ENCODE assay signal across 29 cellular contexts in genomic region chr20:11338506-11339306, GRCh38.
DNase-seq lines count a peak whose midpoint lies in the region; ATAC-seq, FAIRE-seq and TF ChIP-seq lines count a peak whose summit lies in the region.
"Had no signal": no experiment of that assay in that cellular context is flagged by ENCODE, and none has a peak within 500 bp of the region (broad histone marks: within the 10 kb centered on the region; RNA-seq: fewer than 3 reads in every experiment).

No MANE protein-coding gene starts in this region.

- POLR2A ChIA-PET in HEK293 (lab: Yijun Ruan, JAX), result no interaction called here
- POLR2A ChIA-PET in K562 (lab: Yijun Ruan, JAX), result no interaction called here

- TF ChIP-seq EP300 in K562 (IDR thresholded peaks at IDR 0.05; ENCODE audit: low read length), result no peak

- WGBS in K562 (ENCODE audit: insufficient coverage, low coverage, missing lambda C conversion rate), result 0% methylated on average over 2 of the region's 2 CpGs
- WGBS in trophoblast cell (ENCODE audit: extremely low coverage, insufficient coverage, insufficient read length), result no CpG with 5 or more reads among the region's 2 CpGs

- H2BK12ac ChIP-seq in trophoblast cell (ENCODE audit: low read length), result no peak overlapping the region

- intact Hi-C loops in K562 (cut with micrococcal nuclease), result no loop called here

- no peak overlapping the region for H3K23ac ChIP-seq in trophoblast cell (ENCODE audit: low read length)

- CTCF ChIA-PET in HEK293 (lab: Yijun Ruan, JAX), result no interaction called here
- CTCF ChIA-PET in K562 (lab: Yijun Ruan, JAX; ENCODE audit: low intra/inter-chr PET ratio), result no interaction called here

- ATAC-seq in K562, result no peak
- no peak for ATAC-seq in GM21390 (IDR thresholded peaks at IDR 0.05; ENCODE audit: unreplicated experiment)
- ATAC-seq in GM18520 (IDR thresholded peaks at IDR 0.05; ENCODE audit: unreplicated experiment), result no peak
- ATAC-seq: activated CD8-positive, alpha-beta memory T cell treated with anti-CD3 and anti-CD28 coated beads, Interleukin-2, amount 10 ng/mL, durations not matched to agents 7 days and 5 days; left cardiac atrium; psoas muscle; stimulated activated naive CD8-positive, alpha-beta T cell treated with anti-CD3 and anti-CD28 coated beads, Interleukin-15, Interleukin-2, amounts not matched to agents 100 U/mL and 50 U/mL, for 24 hours had no signal

- H3K79me1 ChIP-seq in trophoblast cell (ENCODE audit: low read length), result no peaks in the 10 kb centered on the region

- no peaks in the 10 kb centered on the region for H4K20me1 ChIP-seq in K562 (replicated peaks; ENCODE audit: control insufficient read depth, insufficient read depth, low read length)

- H3K27ac ChIP-seq in HEK293 (ENCODE audit: extremely low read depth, low read depth, low read length), result no peak overlapping the region
- no peak overlapping the region for H3K27ac ChIP-seq in K562 (ENCODE audit: extremely low read depth, low read depth, low read length)
- no peak overlapping the region for H3K27ac ChIP-seq in trophoblast cell (ENCODE audit: low read depth, low read length)
- H3K27ac ChIP-seq: adrenal gland, cardiac muscle cell, PC-9, psoas muscle, thoracic aorta, uterus had no signal

- H3K36me3 ChIP-seq in HEK293 (ENCODE audit: control insufficient read depth in 2 of 2, insufficient read depth in 1 of 2, low read length in 2 of 2) (no peaks in the 10 kb centered on the region), K562 (ENCODE audit: control insufficient read depth, insufficient read depth, low read length) (no peaks in the 10 kb centered on the region), trophoblast cell (ENCODE audit: control insufficient read depth in 1 of 2, insufficient read depth in 2 of 2, low read length in 2 of 2) (no peaks in the 10 kb centered on the region)
- H3K36me3 ChIP-seq: adrenal gland, cardiac muscle cell, thoracic aorta, uterus had no signal

- H3K4ac ChIP-seq in trophoblast cell (ENCODE audit: low read depth, low read length), result no peak overlapping the region

- BruUV-seq in K562 (replicated peaks; lab: Mats Ljungman, UMichigan), result no TSS peak

- H3K27me3 ChIP-seq in K562 (ENCODE audit: control insufficient read depth in 2 of 2, insufficient read depth in 2 of 2, low read length in 2 of 2), result no peaks in the 10 kb centered on the region
- no peaks in the 10 kb centered on the region for H3K27me3 ChIP-seq in trophoblast cell (ENCODE audit: insufficient read depth, low read length)
- H3K27me3 ChIP-seq: adrenal gland, cardiac muscle cell, uterus had no signal

- no peak overlapping the region for H4K12ac ChIP-seq in trophoblast cell (ENCODE audit: low read depth, low read length)

- no peak overlapping the region for H3K18ac ChIP-seq in trophoblast cell (ENCODE audit: low read length)

- no peak for TF ChIP-seq RAD21 in K562 (CRISPR knock-in tag; conservative IDR thresholded peaks at IDR 0.05 in 1 of 2, IDR thresholded peaks at IDR 0.05 in 1 of 2)

- no peak overlapping the region for H3K14ac ChIP-seq in trophoblast cell (ENCODE audit: low read length)

- H3K9me3 ChIP-seq in HEK293 (ENCODE audit: control insufficient read depth, insufficient read depth, low read depth, low read length) (no peaks in the 10 kb centered on the region), K562 (replicated peaks; ENCODE audit: control insufficient read depth, insufficient read depth, low read depth, low read length) (no peaks in the 10 kb centered on the region), trophoblast cell (ENCODE audit: insufficient read depth, low read depth, low read length) (no peaks in the 10 kb centered on the region)
- H3K9me3 ChIP-seq: adrenal gland, psoas muscle, thoracic aorta, uterus had no signal

- H3K4me2 ChIP-seq in K562 (ENCODE audit: insufficient read depth, low read length) (no peak overlapping the region), trophoblast cell (ENCODE audit: low read length) (no peak overlapping the region)
- H3K4me2 ChIP-seq: PC-9 had no signal

- H4K91ac ChIP-seq in trophoblast cell (ENCODE audit: low read depth, low read length), result no peak overlapping the region

- no peak for TF ChIP-seq POLR2A in K562 (conservative IDR thresholded peaks at IDR 0.05)

- H3K4me1 ChIP-seq in HEK293 (ENCODE audit: control insufficient read depth, insufficient read depth, low read length), result no peaks in the 10 kb centered on the region
- no peaks in the 10 kb centered on the region for H3K4me1 ChIP-seq in K562 (replicated peaks in 1 of 2; ENCODE audit: control insufficient read depth in 2 of 2, insufficient read depth in 2 of 2, low read length in 2 of 2)
- H3K4me1 ChIP-seq in trophoblast cell (ENCODE audit: control insufficient read depth in 1 of 2, insufficient read depth in 2 of 2, low read length in 2 of 2), result no peaks in the 10 kb centered on the region
- H3K4me1 ChIP-seq: adrenal gland, psoas muscle, uterus had no signal

- in situ Hi-C loops in K562 (cut with MboI), result no loop called here

- H4K8ac ChIP-seq in trophoblast cell (ENCODE audit: low read depth, low read length), result no peak overlapping the region

- H3K9me1 ChIP-seq in K562 (ENCODE audit: control insufficient read depth, insufficient read depth, low read length), result no peaks in the 10 kb centered on the region

- H3K79me2 ChIP-seq in K562 (ENCODE audit: control insufficient read depth, insufficient read depth, low read length) (no peaks in the 10 kb centered on the region), trophoblast cell (ENCODE audit: control insufficient read depth, insufficient read depth, low read length, poor library complexity) (no peaks in the 10 kb centered on the region)

- no peak overlapping the region for H3K9ac ChIP-seq in K562 (ENCODE audit: insufficient read depth in 1 of 2, low read depth in 2 of 2, low read length in 2 of 2)
- H3K9ac ChIP-seq in trophoblast cell (ENCODE audit: low read length), result no peak overlapping the region

- H3K4me3 ChIP-seq in HEK293 (ENCODE audit: low read depth, low read length), result no peak overlapping the region
- H3K4me3 ChIP-seq in K562, result no peak overlapping the region
- H3K4me3 ChIP-seq in fibroblast of the aortic adventitia (ENCODE audit: low read depth, low read length), result no peak overlapping the region
- no peak overlapping the region for H3K4me3 ChIP-seq in trophoblast cell (ENCODE audit: low read depth, low read length)
- H3K4me3 ChIP-seq: adrenal gland, cardiac muscle cell, PC-9, psoas muscle, thoracic aorta, uterus had no signal

- TF ChIP-seq CTCF in HEK293 (tag by site-specific recombination; IDR thresholded peaks at IDR 0.05) (no peak), K562 (IDR thresholded peaks at IDR 0.05 in 2 of 3, conservative IDR thresholded peaks at IDR 0.05 in 1 of 3; ENCODE audit: insufficient read depth in 2 of 3, low read depth in 1 of 3, low read length in 3 of 3) (no peak), fibroblast of the aortic adventitia (IDR thresholded peaks at IDR 0.05; ENCODE audit: insufficient read depth, low read length) (no peak)

- H2AFZ ChIP-seq in K562 (ENCODE audit: low read depth, low read length), result no peak overlapping the region
- no peak overlapping the region for H2AFZ ChIP-seq in trophoblast cell (ENCODE audit: insufficient read depth, low read length, poor library complexity)

- DNase-seq in K562 (ENCODE audit: extremely low read depth in 1 of 4, low spot score in 3 of 4) (no peak), fibroblast of the aortic adventitia (ENCODE audit: low read depth) (peak; percentile 24), non-pigmented ciliary epithelial cell (ENCODE audit: low read depth) (peak; percentile 22), trophoblast cell (no peak), NCI-H524 treated with DMSO at 0.1 percent for 48 hours (lab: John Stamatoyannopoulos, UW) (no peak)
- DNase-seq: activated B cell treated with CpG ODN at 0.5 μM for 24 hours; activated CD4-positive, alpha-beta T cell treated with anti-CD3 and anti-CD28 coated beads, Interleukin-2, amount 50 U/mL, for 1 hour; activated CD8-positive, alpha-beta memory T cell treated with anti-CD3 and anti-CD28 coated beads, Interleukin-2, amount 10 ng/mL, durations not matched to agents 7 days and 5 days; activated naive CD4-positive, alpha-beta T cell treated with Interleukin-2 at 50 U/mL for 16 hours; adrenal gland; C1 segment of cervical spinal cord; cortex of kidney; left cardiac atrium; NCI-H1092; NCI-H187; NCI-H2171 treated with DMSO at 0.1 percent for 48 hours; NCI-H524; PC-9; psoas muscle; Right ventricle myocardium superior; stimulated activated naive CD8-positive, alpha-beta T cell treated with anti-CD3 and anti-CD28 coated beads, Interleukin-15, Interleukin-2, amounts not matched to agents 100 U/mL and 50 U/mL, for 24 hours; T-helper 9 cell; uterus had no signal

- H2AK5ac ChIP-seq in trophoblast cell (ENCODE audit: low read length), result no peak overlapping the region

- H2BK5ac ChIP-seq in trophoblast cell (ENCODE audit: low read depth, low read length, poor library complexity), result no peak overlapping the region

- FAIRE-seq in K562 (lab: Jason Lieb, UNC), result no peak
- FAIRE-seq: GM12891 had no signal

- no peak overlapping the region for H2BK120ac ChIP-seq in trophoblast cell (ENCODE audit: insufficient read depth, low read length, poor library complexity)

TF ChIP-seq in HEK293, 187 proteins besides CTCF, POLR2A, EP300 and RAD21 (continues in another document):
- no peak for TF ChIP-seq AEBP2 (tag by site-specific recombination; IDR thresholded peaks at IDR 0.05; ENCODE audit: borderline replicate concordance)

TF ChIP-seq in K562, 482 proteins besides CTCF, POLR2A, EP300 and RAD21:
- TF ChIP-seq ZNF699 (CRISPR knock-in tag; IDR thresholded peaks at IDR 0.05; ENCODE audit: insufficient replicate concordance) (no peak), ZNF512 (tag; IDR thresholded peaks at IDR 0.05) (peak; percentile 33; the same call in 1 of the 2 replicates)

Comparison
In these comparisons a context has a peak if more than half of its experiments do, and no peak if none do; other contexts are left out.
1. DNase-seq: peak in fibroblast of the aortic adventitia (single experiment) and non-pigmented ciliary epithelial cell (single experiment); none in K562 (0 of 4), trophoblast cell (0 of 2) and NCI-H524 treated with DMSO at 0.1 percent for 48 hours (single experiment).